In the genomic region with DNA sequence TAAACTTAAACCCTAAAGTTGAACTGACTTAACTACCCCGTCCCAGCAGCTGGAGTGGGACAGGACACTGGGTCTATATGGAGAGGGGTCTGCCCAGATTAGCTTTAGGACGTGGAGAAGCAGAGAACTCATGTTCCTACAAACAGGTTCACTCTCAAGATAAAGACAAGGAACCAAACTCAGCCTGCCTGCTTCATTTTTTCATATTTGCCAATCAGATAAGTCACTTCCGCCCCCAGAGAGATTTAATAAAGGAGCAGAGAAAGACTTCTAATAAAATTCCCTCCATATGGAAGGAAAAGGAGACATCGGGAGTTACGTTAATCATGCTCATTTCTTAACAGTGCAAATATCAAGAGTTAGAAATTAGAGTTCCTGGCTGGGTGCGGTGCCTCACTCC, we compare ENCODE assay signal across 33 cellular contexts. TPM values are rescaled to one million over a fixed set of nuclear protein-coding genes. Genes with fewer than 3 reads are reported as not detected.
"Had no signal": no experiment of that assay in that cellular context is flagged by ENCODE, and none has a peak within 500 bp of the region (broad histone marks: within the 10 kb centered on the region; RNA-seq: fewer than 3 reads in every experiment).

No MANE protein-coding gene starts in this region.

- H3K4me1 Mint-ChIP-seq: mesothelial cell of epicardium had no signal

- H3K9me3 ChIP-seq: colonic mucosa, esophagus squamous epithelium, gastrocnemius medialis, heart right ventricle, left lung, lower lobe of right lung, mucosa of descending colon had no signal

- DNase-seq: colonic mucosa; cortex of kidney; effector CD8-positive, alpha-beta T cell; effector memory CD8-positive, alpha-beta T cell; endodermal cell; erythroblast; esophagus squamous epithelium; foreskin fibroblast; foreskin melanocyte; gastrocnemius medialis; glutamatergic neuron; heart right ventricle; hippocampal formation; left cardiac atrium; left lung; left ventricle myocardium superior; lower lobe of right lung; mesenchymal stem cell; mucosa of descending colon had no signal

- ATAC-seq: effector memory CD8-positive, alpha-beta T cell; esophagus mucosa; gastrocnemius medialis; heart right ventricle; left cardiac atrium; left lung; left ventricle myocardium superior; lower lobe of right lung; mucosa of descending colon had no signal

- FAIRE-seq: endometrium, islet of Langerhans, keratinocyte had no signal

- H3K9me3 Mint-ChIP-seq: dendritic cell treated with granulocyte-macrophage colony-stimulating factor and Interleukin-4, amounts not matched to agents 40 ng/mL and 50 ng/mL, for 4 days; effector memory CD8-positive, alpha-beta T cell; endodermal cell; mesothelial cell of epicardium had no signal

- H3K27me3 ChIP-seq: colonic mucosa had no signal

- H3K4me1 ChIP-seq: colonic mucosa, esophagus squamous epithelium, gastrocnemius medialis, heart right ventricle, left lung, lower lobe of right lung had no signal

- H3K27ac Mint-ChIP-seq: dendritic cell treated with granulocyte-macrophage colony-stimulating factor and Interleukin-4, amounts not matched to agents 40 ng/mL and 50 ng/mL, for 4 days; effector memory CD8-positive, alpha-beta T cell; endodermal cell; mesothelial cell of epicardium had no signal

- H3K36me3 Mint-ChIP-seq: mesothelial cell of epicardium had no signal

- H3K36me3 ChIP-seq: colonic mucosa, esophagus squamous epithelium, gastrocnemius medialis, heart right ventricle, left lung, lower lobe of right lung had no signal

- H3K4me3 ChIP-seq: colonic mucosa, esophagus squamous epithelium, gastrocnemius medialis, heart right ventricle, left lung, lower lobe of right lung, mucosa of descending colon had no signal

- H3K27ac ChIP-seq: colonic mucosa, epithelial cell of prostate, esophagus squamous epithelium, gastrocnemius medialis, heart right ventricle, left lung, lower lobe of right lung had no signal

- H3K4me3 Mint-ChIP-seq: dendritic cell treated with granulocyte-macrophage colony-stimulating factor and Interleukin-4, amounts not matched to agents 40 ng/mL and 50 ng/mL, for 4 days; effector memory CD8-positive, alpha-beta T cell; endodermal cell; mesothelial cell of epicardium had no signal

RNA-seq across cellular contexts. Expression of a gene that starts 42.2 kb away (rescaled TPM):
- total RNA-seq: dermis microvascular lymphatic vessel endothelial cell, esophagus squamous epithelium, gastrocnemius medialis, glomerular endothelial cell, kidney epithelial cell, left cardiac atrium, left lung, left ventricle myocardium superior, lower leg skin, lower lobe of right lung, lung microvascular endothelial cell, mesenteric fat pad, mesothelial cell of epicardium, myocyte had no signal
- polyA plus RNA-seq: keratinocyte had no signal
